In genomic region chr9:16328349-16328748, GRCh38 we compare ENCODE assay signal across 21 cellular contexts.
A peak's percentile ranks its signal among the peaks of the same experiment; 100 is the strongest.
DNase-seq lines count a peak whose midpoint lies in the region; ATAC-seq, FAIRE-seq and TF ChIP-seq lines count a peak whose summit lies in the region.
"Had no signal": no experiment of that assay in that cellular context is flagged by ENCODE, and none has a peak within 500 bp of the region (broad histone marks: within the 10 kb centered on the region; RNA-seq: fewer than 3 reads in every experiment).

No MANE protein-coding gene starts in this region.

- no peaks in the 10 kb centered on the region for H3K9me3 ChIP-seq in astrocyte (ENCODE audit: insufficient read depth, low read depth, low read length)
- H3K9me3 ChIP-seq in colonic mucosa, result no peaks in the 10 kb centered on the region
- H3K9me3 ChIP-seq: HAP-1 had no signal

- peaks cover 3% of the 10 kb centered on the region for H3K36me3 Mint-ChIP-seq in astrocyte (ENCODE audit: low read depth, unreplicated experiment)
- H3K36me3 Mint-ChIP-seq: CD8-positive, alpha-beta memory T cell had no signal

- H3K27ac Mint-ChIP-seq in astrocyte (ENCODE audit: unreplicated experiment), result peak overlapping the region; percentile 97

- peaks cover 37% of the 10 kb centered on the region for H3K4me1 Mint-ChIP-seq in astrocyte (ENCODE audit: low read depth, unreplicated experiment)
- H3K4me1 Mint-ChIP-seq: CD8-positive, alpha-beta memory T cell had no signal

- no peak for FAIRE-seq in astrocyte (lab: Jason Lieb, UNC)
- FAIRE-seq: HepG2 had no signal

- no peak overlapping the region for H3K4me3 Mint-ChIP-seq in astrocyte (ENCODE audit: unreplicated experiment)
- H3K4me3 Mint-ChIP-seq: CD8-positive, alpha-beta memory T cell had no signal

- no peaks in the 10 kb centered on the region for H3K79me2 ChIP-seq in astrocyte (ENCODE audit: insufficient read depth, low read length)

- intact Hi-C loops in Right ventricle myocardium superior (cut with DNase I) (no loop called here), left ventricle myocardium superior (cut with micrococcal nuclease) (no loop called here), colonic mucosa (cut with DNase I) (no loop called here)

- H3K4me3 ChIP-seq in astrocyte (ENCODE audit: insufficient read depth, low read depth, low read length) (no peak overlapping the region), colonic mucosa (no peak overlapping the region)
- H3K4me3 ChIP-seq: HAP-1, PC-9 had no signal

- H3K36me3 ChIP-seq in astrocyte (ENCODE audit: insufficient read depth, low read length) (no peaks in the 10 kb centered on the region), colonic mucosa (no peaks in the 10 kb centered on the region)
- H3K36me3 ChIP-seq: HAP-1 had no signal

- peak; percentile 62 for DNase-seq in Right ventricle myocardium superior
- DNase-seq in left ventricle myocardium superior, result no peak
- DNase-seq in astrocyte (ENCODE audit: low read depth), result peak; percentile 82
- DNase-seq in glomerular visceral epithelial cell (ENCODE audit: extremely low spot score), result peak; percentile 12
- no peak for DNase-seq in colonic mucosa
- no peak for DNase-seq in COR-L47 (lab: John Stamatoyannopoulos, UW)
- DNase-seq: 8988T; CD8-positive, alpha-beta memory T cell; DMS53; GDM1; KBM-7; NCI-H1092 treated with DMSO at 0.1 percent for 48 hours; NCI-H1436 treated with DMSO at 0.1 percent for 48 hours; NCI-H1930; NCI-H510A; PC-9 had no signal

- ATAC-seq in Right ventricle myocardium superior (ENCODE audit: poor library complexity) (no peak), left ventricle myocardium superior (no peak), GM19452 (IDR thresholded peaks at IDR 0.05; ENCODE audit: unreplicated experiment) (no peak), GM18511 (IDR thresholded peaks at IDR 0.05; ENCODE audit: unreplicated experiment) (no peak)
- ATAC-seq: HepG2 had no signal

- no peak overlapping the region for H3K4me2 ChIP-seq in astrocyte (ENCODE audit: low read length)
- H3K4me2 ChIP-seq: PC-9 had no signal

- H4K20me1 ChIP-seq in astrocyte (ENCODE audit: insufficient read depth, low read length), result no peaks in the 10 kb centered on the region

- peaks cover 8% of the 10 kb centered on the region for H3K9me3 Mint-ChIP-seq in astrocyte (ENCODE audit: unreplicated experiment)

- no peak overlapping the region for H2AFZ ChIP-seq in astrocyte (ENCODE audit: low read depth, low read length)
- H2AFZ ChIP-seq: PC-9 had no signal

- no peaks in the 10 kb centered on the region for H3K27me3 ChIP-seq in astrocyte (ENCODE audit: insufficient read depth, low read length)
- H3K27me3 ChIP-seq in colonic mucosa, result no peaks in the 10 kb centered on the region

- TF ChIP-seq CTCF in astrocyte (IDR thresholded peaks at IDR 0.05; ENCODE audit: insufficient read depth, low read depth, low read length), result no peak
- TF ChIP-seq CTCF in colonic mucosa (IDR thresholded peaks at IDR 0.05), result no peak

- H3K27ac ChIP-seq in astrocyte (ENCODE audit: low read depth, low read length) (no peak overlapping the region), colonic mucosa (no peak overlapping the region)
- H3K27ac ChIP-seq: C4-2B, PC-9 had no signal

- H3K4me1 ChIP-seq in astrocyte (ENCODE audit: insufficient read depth, low read length), result peaks cover 14% of the 10 kb centered on the region
- no peaks in the 10 kb centered on the region for H3K4me1 ChIP-seq in colonic mucosa
- H3K4me1 ChIP-seq: HAP-1 had no signal

- H3K9ac ChIP-seq in astrocyte (ENCODE audit: low read length), result no peak overlapping the region
- no peak overlapping the region for H3K9ac ChIP-seq in colonic mucosa (ENCODE audit: low read depth in 2 of 2, low read length in 2 of 2)

- H3K27me3 Mint-ChIP-seq in astrocyte (ENCODE audit: low read depth, unreplicated experiment), result no peaks in the 10 kb centered on the region
- H3K27me3 Mint-ChIP-seq: CD8-positive, alpha-beta memory T cell had no signal

Comparison
In these comparisons a context has a peak if more than half of its experiments do, and no peak if none do; other contexts are left out.
1. DNase-seq: peak in Right ventricle myocardium superior (single experiment), astrocyte (single experiment) and glomerular visceral epithelial cell (single experiment); none in left ventricle myocardium superior (single experiment), colonic mucosa (single experiment) and COR-L47 (single experiment).